24 cellular contexts compared by ENCODE assay signal in the genomic region with DNA sequence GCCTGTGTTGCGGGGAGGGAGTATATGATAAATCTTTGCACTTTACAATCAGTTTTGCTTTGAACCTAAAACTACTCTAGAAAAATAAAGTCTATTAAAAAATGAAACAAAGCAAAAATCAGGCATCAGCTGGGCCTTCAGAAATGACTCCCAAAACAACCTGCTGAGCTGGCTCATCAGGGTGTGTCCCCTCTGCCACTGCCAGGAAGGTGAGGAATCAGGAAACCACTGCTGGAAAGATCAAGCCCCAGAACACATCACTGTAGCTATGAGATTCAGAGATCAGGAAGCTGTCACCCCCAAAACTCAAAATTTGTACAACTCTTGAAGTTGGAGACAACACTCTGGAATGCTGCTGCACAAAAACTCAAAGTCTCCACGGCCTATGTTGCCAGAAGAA.
"Had no signal": no experiment of that assay in that cellular context is flagged by ENCODE, and none has a peak within 500 bp of the region (broad histone marks: within the 10 kb centered on the region; RNA-seq: fewer than 3 reads in every experiment).

No MANE protein-coding gene starts in this region.

- DNase-seq: activated B cell treated with CpG ODN at 0.5 μM for 24 hours; activated CD4-positive, alpha-beta memory T cell treated with anti-CD3 and anti-CD28 coated beads, Interleukin-2, amount 10 ng/mL, durations not matched to agents 7 days and 5 days; activated CD4-positive, alpha-beta T cell treated with anti-CD3 and anti-CD28 coated beads for 1 hour; activated CD4-positive, alpha-beta T cell treated with anti-CD3 and anti-CD28 coated beads, Interleukin-2, amount 50 U/mL, for 1 hour; activated gamma-delta T cell treated with Interleukin-2 at 50 U/mL for 16 hours; activated naive CD4-positive, alpha-beta T cell treated with anti-CD3 and anti-CD28 coated beads, Interleukin-2, amount 10 ng/mL, durations not matched to agents 7 days and 5 days; activated naive CD8-positive, alpha-beta T cell treated with anti-CD3 and anti-CD28 coated beads for 36 hours; activated T-cell treated with anti-CD3 and anti-CD28 coated beads, Interleukin-2, amount 50 U/mL, for 72 hours; brain microvascular endothelial cell; cerebellar nuclear complex; Kasumi-1; NCI-H1092 treated with DMSO at 0.1 percent for 48 hours; NCI-H1417 treated with DMSO at 0.1 percent for 48 hours; NCI-H1694; NCI-H2029; NCI-H2107; NCI-H2171 treated with DMSO at 0.1 percent for 48 hours; NCI-H226; NCI-H526; NCI-H774; NK-92 treated with Interleukin-12 subunit alpha and Interleukin-12 subunit beta, amount 100 ng/mL, for 24 hours; OCI-M1; SHP77 treated with DMSO at 0.1 percent for 48 hours had no signal

- H3K27me3 ChIP-seq: brain microvascular endothelial cell had no signal

- H3K36me3 ChIP-seq: brain microvascular endothelial cell had no signal

- H3K4me3 ChIP-seq: K562 had no signal

- H3K27ac ChIP-seq: brain microvascular endothelial cell had no signal

- ATAC-seq: activated T-cell treated with anti-CD3 and anti-CD28 coated beads, Interleukin-2, amount 50 U/mL, for 72 hours; K562 had no signal
